Comparison of ENCODE assay signal across 10 cellular contexts in genomic region chr18:42614619-42615293, GRCh38.
DNase-seq lines count a peak whose midpoint lies in the region; ATAC-seq and TF ChIP-seq lines count a peak whose summit lies in the region.
"Had no signal": no experiment of that assay in that cellular context is flagged by ENCODE, and none has a peak within 500 bp of the region (broad histone marks: within the 10 kb centered on the region; RNA-seq: fewer than 3 reads in every experiment).

No MANE protein-coding gene starts in this region.

- ATAC-seq in HG02885 (IDR thresholded peaks at IDR 0.05; ENCODE audit: poor library complexity, unreplicated experiment), result no peak

- TF ChIP-seq CTCF in GM10266 (IDR thresholded peaks at IDR 0.05; ENCODE audit: control insufficient read depth, insufficient read depth, low read depth, missing control alignments), result no peak

- DNase-seq in NCI-H2081 (lab: John Stamatoyannopoulos, UW) (peak; percentile 72 to 95), amygdala (lab: John Stamatoyannopoulos, UW) (peak in 37 of 56 donors; percentile 1 to 81 (median 27)), iris pigment epithelial cell (ENCODE audit: low read depth) (peak; percentile 1), stromal cell of bone marrow (ENCODE audit: low read depth) (peak; percentile 6), GM10266 (ENCODE audit: extremely low spot score) (no peak), DMS79 treated with DMSO at 0.1 percent for 48 hours (lab: John Stamatoyannopoulos, UW) (no peak), NCI-H1694 treated with DMSO at 0.1 percent for 48 hours (lab: John Stamatoyannopoulos, UW) (no peak)
- DNase-seq: MM.1S; stimulated activated CD4-positive, alpha-beta T cell treated with anti-CD3 and anti-CD28 coated beads, Interleukin-2, amount 100 ng/mL, for 24 hours had no signal

Comparison
In these comparisons a context has a peak if more than half of its experiments do, and no peak if none do; other contexts are left out.
1. DNase-seq: peak in NCI-H2081 (2 of 2), amygdala (37 of 56), iris pigment epithelial cell (single experiment) and stromal cell of bone marrow (single experiment); none in GM10266 (single experiment), DMS79 treated with DMSO at 0.1 percent for 48 hours (single experiment) and NCI-H1694 treated with DMSO at 0.1 percent for 48 hours (single experiment).